Comparison of ENCODE assay signal across 29 cellular contexts in the genomic region with DNA sequence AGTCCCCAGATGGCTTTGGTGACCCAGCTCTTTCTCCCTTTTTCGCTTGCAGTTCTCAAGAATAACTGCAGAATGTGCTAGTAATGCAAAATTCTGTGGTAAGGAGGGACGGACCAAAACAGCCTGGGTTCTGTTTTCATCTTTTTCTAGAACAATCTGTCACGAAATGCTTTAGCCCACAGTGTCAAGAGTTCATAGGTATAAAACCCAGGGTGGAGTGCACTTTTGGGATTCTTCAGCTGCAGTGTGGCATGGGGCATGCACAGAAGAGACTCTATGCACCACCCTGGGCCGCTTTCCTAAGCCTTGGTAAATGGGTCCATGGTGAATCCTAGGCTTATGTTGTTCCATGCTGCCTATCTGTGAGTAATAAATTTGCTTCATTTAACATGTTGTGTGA.
"Had no signal": no experiment of that assay in that cellular context is flagged by ENCODE, and none has a peak within 500 bp of the region (broad histone marks: within the 10 kb centered on the region; RNA-seq: fewer than 3 reads in every experiment).

No MANE protein-coding gene starts in this region.

- ATAC-seq: activated CD8-positive, alpha-beta T cell treated with anti-CD3 and anti-CD28 coated beads for 36 hours; activated naive CD8-positive, alpha-beta T cell treated with anti-CD3 and anti-CD28 coated beads, Interleukin-2, amount 50 U/mL, for 24 hours; activated T-cell treated with anti-CD3 and anti-CD28 coated beads, Interleukin-2, amount 50 U/mL, for 4 hours; activated T-cell treated with anti-CD3 and anti-CD28 coated beads, Interleukin-2, amount 50 U/mL, for 72 hours; activated T-helper 17 cell treated with anti-CD3 and anti-CD28 coated beads, Interleukin-2, amount 50 U/mL, for 72 hours had no signal

- H3K4me1 ChIP-seq: ascending aorta had no signal

- H3K27me3 ChIP-seq: ascending aorta, cardiac muscle cell had no signal

- H3K27ac ChIP-seq: ascending aorta, cardiac muscle cell, VCaP had no signal

- DNase-seq: activated B cell treated with CpG ODN at 0.5 μM for 24 hours; activated CD4-positive, alpha-beta memory T cell treated with anti-CD3 and anti-CD28 coated beads for 36 hours; activated CD4-positive, alpha-beta T cell treated with anti-CD3 and anti-CD28 coated beads for 4 hours; activated CD4-positive, alpha-beta T cell treated with anti-CD3 and anti-CD28 coated beads, Interleukin-2, amount 10 ng/mL, durations not matched to agents 24 days and 14 days; activated CD4-positive, alpha-beta T cell treated with anti-CD3 and anti-CD28 coated beads, Interleukin-2, amount 50 U/mL, for 1 hour; activated CD4-positive, alpha-beta T cell treated with anti-CD3 and anti-CD28 coated beads, Interleukin-2, amount 50 U/mL, for 4 hours; activated CD4-positive, CD25-positive, alpha-beta regulatory T cell treated with anti-CD3 and anti-CD28 coated beads, Interleukin-2, amount 50 U/mL, for 72 hours; activated CD8-positive, alpha-beta memory T cell treated with anti-CD3 and anti-CD28 coated beads, Interleukin-2, amount 50 U/mL, for 4 hours; activated CD8-positive, alpha-beta T cell treated with anti-CD3 and anti-CD28 coated beads for 36 hours; activated effector memory CD4-positive, alpha-beta T cell treated with anti-CD3 and anti-CD28 coated beads, Interleukin-2, amount 50 U/mL, for 16 hours; activated gamma-delta T cell treated with Interleukin-2 at 50 U/mL for 16 hours; activated naive CD4-positive, alpha-beta T cell; activated naive CD4-positive, alpha-beta T cell treated with anti-CD3 and anti-CD28 coated beads for 36 hours; activated naive CD8-positive, alpha-beta T cell treated with anti-CD3 and anti-CD28 coated beads, Interleukin-2, amount 10 ng/mL, durations not matched to agents 7 days and 5 days; activated naive CD8-positive, alpha-beta T cell treated with anti-CD3 and anti-CD28 coated beads, Interleukin-2, amount 50 U/mL, for 24 hours; activated T-cell treated with anti-CD3 and anti-CD28 coated beads for 4 hours; activated T-cell treated with anti-CD3 and anti-CD28 coated beads, Interleukin-2, amount 50 U/mL, for 1 hour; activated T-cell treated with anti-CD3 and anti-CD28 coated beads, Interleukin-2, amount 50 U/mL, for 4 hours; activated T-cell treated with anti-CD3 and anti-CD28 coated beads, Interleukin-2, amount 50 U/mL, for 72 hours; amygdala; anterior cingulate cortex; caudate nucleus; cerebellar nuclear complex; T-helper 2 cell; T-helper 9 cell had no signal

- H3K36me3 ChIP-seq: ascending aorta, cardiac muscle cell had no signal

- H3K4me3 ChIP-seq: ascending aorta, cardiac muscle cell had no signal
